ENCODE assay signal across 13 cellular contexts in the genomic region with DNA sequence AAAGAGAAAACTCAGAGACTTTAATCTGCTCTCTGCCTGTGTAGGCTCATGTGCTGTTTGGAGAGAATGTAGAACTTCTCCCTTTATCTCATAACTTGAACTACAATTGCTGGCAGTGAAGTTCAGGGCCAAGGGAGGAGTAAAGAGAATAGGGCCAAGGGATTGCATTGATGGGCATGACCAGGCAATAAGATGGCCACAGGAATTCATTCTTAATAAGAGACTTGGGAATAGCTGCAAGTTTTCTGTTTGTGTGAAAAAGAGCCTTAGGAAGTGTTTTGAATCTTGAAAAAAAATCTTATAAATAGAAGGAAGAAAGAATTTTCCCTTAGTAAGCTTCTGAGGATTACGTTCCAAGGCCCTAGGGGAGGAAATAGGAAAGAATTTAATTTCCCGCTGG.
DNase-seq lines count a peak whose midpoint lies in the region; TF ChIP-seq lines count a peak whose summit lies in the region.
"Had no signal": no experiment of that assay in that cellular context is flagged by ENCODE, and none has a peak within 500 bp of the region (broad histone marks: within the 10 kb centered on the region; RNA-seq: fewer than 3 reads in every experiment).

No MANE protein-coding gene starts in this region.

- H3K9me3 ChIP-seq in hepatocyte (ENCODE audit: low read depth) = no peaks in the 10 kb centered on the region
- no peaks in the 10 kb centered on the region for H3K9me3 ChIP-seq in thyroid gland
- H3K9me3 ChIP-seq: BE2C, HAP-1 had no signal

- intact Hi-C loops in thyroid gland (cut with DNase I) = no loop called here

- DNase-seq in epithelial cell of esophagus (ENCODE audit: low read depth) = peak; percentile 17
- DNase-seq in hepatocyte (ENCODE audit: low spot score) = no peak
- DNase-seq in stimulated activated CD8-positive, alpha-beta memory T cell treated with anti-CD3 and anti-CD28 coated beads, Interleukin-4, amount 100 ng/mL, for 48 hours = no peak
- DNase-seq in cerebellar nuclear complex (lab: John Stamatoyannopoulos, UW) = no peak
- no peak for DNase-seq in thyroid gland
- DNase-seq: ACHN; BE2C; C1 segment of cervical spinal cord; Caco-2; CD4-positive, CD25-positive, alpha-beta regulatory T cell; GM23248 had no signal

- H3K4me3 ChIP-seq in epithelial cell of esophagus (ENCODE audit: low read length) (no peak overlapping the region), hepatocyte (no peak overlapping the region), skin epidermis (no peak overlapping the region), thyroid gland (replicated peaks in 1 of 3) (no peak overlapping the region)
- H3K4me3 ChIP-seq: GM23248, HAP-1 had no signal

- 67% methylated on average over 2 of the region's 2 CpGs for WGBS in hepatocyte (ENCODE audit: low lambda C conversion rate, missing lambda C conversion rate)
- 72% methylated on average over 2 of the region's 2 CpGs for WGBS in thyroid gland, 2 donors

- H3K27me3 ChIP-seq in hepatocyte (no peaks in the 10 kb centered on the region), thyroid gland (no peaks in the 10 kb centered on the region)
- H3K27me3 ChIP-seq: BE2C had no signal

- no peak overlapping the region for H2AFZ ChIP-seq in hepatocyte
- H2AFZ ChIP-seq: GM23248 had no signal

- TF ChIP-seq POLR2A in thyroid gland (IDR thresholded peaks at IDR 0.05) = no peak

- peaks cover 26% of the 10 kb centered on the region for H3K4me1 ChIP-seq in hepatocyte (ENCODE audit: insufficient read depth)
- peaks cover 0 to 8% of the 10 kb centered on the region in 2 donors for H3K4me1 ChIP-seq in thyroid gland
- H3K4me1 ChIP-seq: BE2C had no signal

- no peak overlapping the region for H3K4me2 ChIP-seq in hepatocyte

- TF ChIP-seq CTCF in epithelial cell of esophagus (IDR thresholded peaks at IDR 0.05; ENCODE audit: insufficient read depth, low read depth, low read length, missing control alignments) = peak; percentile 10
- TF ChIP-seq CTCF in hepatocyte (IDR thresholded peaks at IDR 0.05; ENCODE audit: poor library complexity) = no peak
- no peak for TF ChIP-seq CTCF in thyroid gland (IDR thresholded peaks at IDR 0.05)

- no peaks in the 10 kb centered on the region for H3K9me2 ChIP-seq in hepatocyte (replicated peaks; ENCODE audit: insufficient read depth)

- H3K36me3 ChIP-seq in hepatocyte (replicated peaks; ENCODE audit: insufficient read depth, low read depth) (no peaks in the 10 kb centered on the region), thyroid gland (no peaks in the 10 kb centered on the region)
- H3K36me3 ChIP-seq: BE2C, HAP-1 had no signal

- H3K27ac ChIP-seq in hepatocyte (peak overlapping the region; percentile 54), skin epidermis (peak overlapping the region in 14 of 21 experiments; percentile 9 to 73 (median 50)), thyroid gland (no peak overlapping the region)
- H3K27ac ChIP-seq: GM23248 had no signal

- no peaks in the 10 kb centered on the region for H4K20me1 ChIP-seq in hepatocyte (ENCODE audit: insufficient read depth, poor library complexity, severe bottlenecking)

- no peaks in the 10 kb centered on the region for H3K79me2 ChIP-seq in hepatocyte

Comparison
In these comparisons a context has a peak if more than half of its experiments do, and no peak if none do; other contexts are left out.
1. H3K27ac ChIP-seq: peak in hepatocyte (single experiment) and skin epidermis (14 of 21); none in thyroid gland (0 of 3).